ENCODE assay signal across 8 cellular contexts in the genomic region with DNA sequence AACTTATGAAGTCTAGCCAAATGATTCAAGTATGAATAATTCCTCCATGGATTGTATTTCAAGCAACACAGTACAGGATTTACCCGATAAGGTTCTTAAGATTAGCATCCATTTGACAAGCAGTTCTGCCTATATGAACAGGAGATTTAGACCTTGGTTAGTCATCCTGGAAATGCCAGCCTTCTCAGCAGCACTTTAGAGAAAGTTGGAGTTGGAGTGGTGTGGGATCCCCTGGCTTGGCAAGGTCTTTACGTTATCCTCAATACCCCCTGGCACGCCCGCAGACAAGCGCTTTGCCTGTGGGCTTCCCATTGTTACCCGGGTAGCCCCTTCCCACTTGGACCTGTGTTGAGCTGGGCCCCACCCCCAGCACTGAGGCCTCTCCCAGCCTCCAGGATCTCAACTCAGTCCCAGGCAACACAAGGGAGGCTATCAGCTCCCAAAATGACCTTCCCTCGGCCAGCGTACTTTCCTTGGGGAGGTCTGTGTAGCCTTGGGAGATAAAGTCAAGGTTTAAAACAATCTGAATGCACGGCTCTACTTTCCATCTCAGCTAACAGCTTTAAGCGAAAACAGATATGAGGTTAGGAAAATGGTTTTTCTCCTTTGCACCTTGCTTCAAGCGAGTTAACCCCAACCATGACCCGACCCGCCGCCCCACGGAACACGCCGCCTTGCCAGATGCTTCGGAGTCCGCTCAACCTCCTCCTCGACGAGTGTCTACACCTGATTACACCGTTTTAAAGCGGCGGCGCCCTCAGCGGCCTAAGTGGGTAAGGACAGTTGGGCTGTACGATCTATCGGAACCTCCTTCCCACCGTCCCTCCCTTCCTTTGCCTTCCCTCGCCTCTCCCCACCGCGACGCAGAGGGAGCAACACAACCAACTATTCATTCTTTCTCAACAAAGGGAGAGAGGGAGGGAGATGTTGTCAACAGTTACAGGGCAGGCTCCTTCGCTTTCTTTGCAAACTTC. TPM values are rescaled to one million over a fixed set of nuclear protein-coding genes. Genes with fewer than 3 reads are reported as not detected.
DNase-seq lines count a peak whose midpoint lies in the region; ATAC-seq, FAIRE-seq and TF ChIP-seq lines count a peak whose summit lies in the region.

No MANE protein-coding gene starts in this region.

- H3K27ac ChIP-seq in GM12878 (ENCODE audit: control insufficient read depth, insufficient read depth) (no peak overlapping the region), prostate gland (peak overlapping the region; percentile 79 to 90)

- ATAC-seq in HG03354 (IDR thresholded peaks at IDR 0.05; ENCODE audit: poor library complexity, severe bottlenecking, unreplicated experiment) (peak; percentile 80), GM12878 (peak; percentile 82)

- peak overlapping the region; percentile 58; the same call in 1 of the 2 replicates for H3K9ac ChIP-seq in GM12878 (ENCODE audit: control insufficient read depth, insufficient read depth, low read length)

- DNase-seq in Caki2 (ENCODE audit: low read depth) (peak; percentile 86), GM19240 (ENCODE audit: insufficient read length, low spot score) (peak; percentile 81), RKO (ENCODE audit: low spot score) (peak; percentile 80), GM12878 (ENCODE audit: low read depth, low spot score) (no peak), hippocampal formation (lab: John Stamatoyannopoulos, UW) (peak; percentile 58 to 64), prostate gland (ENCODE audit: low spot score) (peak; percentile 90), NK-92 (lab: John Stamatoyannopoulos, UW; ENCODE audit: unreplicated experiment) (no peak)

- peak overlapping the region; percentile 87 for H3K4me3 ChIP-seq in GM12878
- H3K4me3 ChIP-seq in prostate gland, result peak overlapping the region; percentile 50 to 68

- H3K79me2 ChIP-seq in GM12878 (ENCODE audit: control insufficient read depth, insufficient read depth, low read length), result no peaks in the 10 kb centered on the region

- no TSS peak for BruUV-seq in GM12878 (replicated peaks; lab: Mats Ljungman, UMichigan)

- H3K4me1 ChIP-seq in GM12878 (ENCODE audit: control insufficient read depth, insufficient read depth, low read length) (peaks cover 9% of the 10 kb centered on the region; the same call in 1 of the 2 replicates), prostate gland (replicated peaks) (no peaks in the 10 kb centered on the region)

- intact Hi-C loops in GM12878 (cut with micrococcal nuclease; ENCODE audit: unreplicated experiment) (loop anchor here (2.0 kb wide), 1 partner anchor 24 kb away; no protein-coding TSS in a partner anchor), prostate gland (cut with DNase I) (loop anchor here (2.0 to 10.0 kb wide), 3 partner anchors 50 to 236 kb away; a partner anchor contains a TSS)

- TF ChIP-seq RAD21 in GM12878 (IDR thresholded peaks at IDR 0.05; ENCODE audit: insufficient read depth, low read depth, low read length), result peak; percentile 51; the same call in 1 of the 2 replicates

- CTCF ChIA-PET in GM12878 (lab: Yijun Ruan, JAX), result interaction anchor here (1.0 to 5.2 kb wide), 9 partner anchors 10 to 134 kb away, joined by 3 to 30 read pairs (median 7); no protein-coding TSS in a partner anchor

- SMC1A ChIA-PET in GM12878 (lab: Charles Lee; ENCODE audit: uncharacterized antibody, unreplicated experiment), result interaction anchor here (0.7 to 5.4 kb wide), 13 partner anchors 9 to 165 kb away, joined by 3 to 27 read pairs (median 4); no protein-coding TSS in a partner anchor

- TF ChIP-seq EP300 in GM12878 (IDR thresholded peaks at IDR 0.05; ENCODE audit: borderline replicate concordance in 1 of 2, control insufficient read depth in 1 of 2, low read depth in 2 of 2, low read length in 2 of 2), result no peak

- POLR2A ChIA-PET in GM12878 (lab: Charles Lee), result interaction anchor here (1.2 to 2.1 kb wide), 5 partner anchors 10 to 72 kb away, joined by 3 to 11 read pairs (median 4); no protein-coding TSS in a partner anchor

- peak overlapping the region; percentile 100 for H3K4me2 ChIP-seq in GM12878 (ENCODE audit: control insufficient read depth, insufficient read depth)

- no peak for FAIRE-seq in GM12878 (lab: Jason Lieb, UNC)

- TF ChIP-seq CTCF in GM12878 (IDR thresholded peaks at IDR 0.05 in 2 of 3, conservative IDR thresholded peaks at IDR 0.05 in 1 of 3; ENCODE audit: control insufficient read depth in 2 of 3, extremely low read depth in 1 of 3, insufficient read depth in 1 of 3, low read depth in 3 of 3, low read length in 3 of 3) (peak; percentile 46 to 66 (median 52); a peak in 5 of 6 replicates), prostate gland (IDR thresholded peaks at IDR 0.05) (peak in 3 of 4 experiments; percentile 21 to 82 (median 76))

- TF ChIP-seq POLR2A in GM12878 (IDR thresholded peaks at IDR 0.05; ENCODE audit: low read depth, low read length) (no peak), prostate gland (IDR thresholded peaks at IDR 0.05) (peak; percentile 78)

- 4% methylated on average over 30 of the region's 34 CpGs for WGBS in GM12878 (ENCODE audit: insufficient coverage, insufficient replicate concordance, low lambda C conversion rate, missing lambda C conversion rate)
- 13% methylated on average over 34 of the region's 34 CpGs for WGBS in prostate gland

- in situ Hi-C loops in Caki2 (cut with HindIII; ENCODE audit: low pct_unique_long_range_greater_than_20kb, low sequenced_read_pairs), result no loop called here
- in situ Hi-C loops in GM12878 (cut with MboI), result no loop called here

- RAD21 ChIA-PET in GM12878 (lab: Charles Lee; ENCODE audit: unreplicated experiment), result interaction anchor here (1.0 to 5.7 kb wide), 10 partner anchors 9 to 133 kb away, joined by 4 to 24 read pairs (median 6); no protein-coding TSS in a partner anchor

- H3K9me3 ChIP-seq in GM12878 (replicated peaks; ENCODE audit: control insufficient read depth, insufficient read depth, low read length) (no peaks in the 10 kb centered on the region), prostate gland (no peaks in the 10 kb centered on the region)

- peaks cover 0 to 4% of the 10 kb centered on the region in 2 experiments; a peak in 2 of 4 replicates for H3K27me3 ChIP-seq in GM12878 (replicated peaks in 1 of 2; ENCODE audit: control insufficient read depth in 2 of 2, insufficient read depth in 2 of 2, low read length in 1 of 2)
- H3K27me3 ChIP-seq in prostate gland (replicated peaks; ENCODE audit: insufficient read depth), result no peaks in the 10 kb centered on the region

- H3K36me3 ChIP-seq in GM12878 (ENCODE audit: control insufficient read depth in 2 of 2, insufficient read depth in 2 of 2, low read length in 1 of 2), result no peaks in the 10 kb centered on the region
- no peaks in the 10 kb centered on the region for H3K36me3 ChIP-seq in prostate gland

- no peaks in the 10 kb centered on the region; the same call in 1 of the 2 replicates for H4K20me1 ChIP-seq in GM12878 (ENCODE audit: control insufficient read depth, insufficient read depth)

- peak overlapping the region; percentile 47 for H2AFZ ChIP-seq in GM12878 (ENCODE audit: control insufficient read depth, low read depth, low read length)

TF ChIP-seq in GM12878, 131 proteins besides CTCF, POLR2A, EP300 and RAD21 (continues in another document):
- TF ChIP-seq NR2C1 (IDR thresholded peaks at IDR 0.05) (no peak), MYB (IDR thresholded peaks at IDR 0.05; ENCODE audit: borderline replicate concordance, low read depth, low read length) (no peak), NBN (IDR thresholded peaks at IDR 0.05) (0 out of 2 replicates have a peak, but pooled peaks have one; percentile 30), CBX5 (IDR thresholded peaks at IDR 0.05; ENCODE audit: low read depth) (0 out of 2 replicates have a peak, but pooled peaks have one; percentile 59), POLR2AphosphoS2 (IDR thresholded peaks at IDR 0.05; ENCODE audit: low read depth, low read length) (no peak), SIN3A (IDR thresholded peaks at IDR 0.05; ENCODE audit: low read depth, low read length) (no peak), HDAC6 (IDR thresholded peaks at IDR 0.05; ENCODE audit: unreplicated experiment) (no peak), IKZF1 (conservative IDR thresholded peaks at IDR 0.05) (peak; percentile 28; the same call in 1 of the 2 replicates), SMARCA5 (IDR thresholded peaks at IDR 0.05) (0 out of 2 replicates have a peak, but pooled peaks have one; percentile 27), IKZF2 (IDR thresholded peaks at IDR 0.05) (peak in 1 of 2 experiments; percentile 20; a peak in 2 of 4 replicates)
- TF ChIP-seq, protein P1, sequence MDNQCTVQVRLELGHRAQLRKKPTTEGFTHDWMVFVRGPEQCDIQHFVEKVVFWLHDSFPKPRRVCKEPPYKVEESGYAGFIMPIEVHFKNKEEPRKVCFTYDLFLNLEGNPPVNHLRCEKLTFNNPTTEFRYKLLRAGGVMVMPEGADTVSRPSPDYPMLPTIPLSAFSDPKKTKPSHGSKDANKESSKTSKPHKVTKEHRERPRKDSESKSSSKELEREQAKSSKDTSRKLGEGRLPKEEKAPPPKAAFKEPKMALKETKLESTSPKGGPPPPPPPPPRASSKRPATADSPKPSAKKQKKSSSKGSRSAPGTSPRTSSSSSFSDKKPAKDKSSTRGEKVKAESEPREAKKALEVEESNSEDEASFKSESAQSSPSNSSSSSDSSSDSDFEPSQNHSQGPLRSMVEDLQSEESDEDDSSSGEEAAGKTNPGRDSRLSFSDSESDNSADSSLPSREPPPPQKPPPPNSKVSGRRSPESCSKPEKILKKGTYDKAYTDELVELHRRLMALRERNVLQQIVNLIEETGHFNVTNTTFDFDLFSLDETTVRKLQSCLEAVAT (IDR thresholded peaks at IDR 0.05), result 0 out of 2 replicates have a peak, but pooled peaks have one; percentile 42

RNA-seq across cellular contexts. Expression of a gene that starts 1.2 kb away (rescaled TPM):
- total RNA-seq in Caki2 (2014; rRNA removed; shearing (Covaris generic); ENCODE audit: low replicate concordance), result 30.3 and 37.5 TPM in 2 replicates
- total RNA-seq in GM12878 (2013; cell fraction: nucleolus; rRNA removed), result 4.3 and 5.1 TPM in 2 replicates
- total RNA-seq in GM12878 (2014; rRNA removed) (3.1 and 4.0 TPM in 2 replicates), GM12878 (2014; rRNA removed; fragmentation: Illumina TruSeq; extraction: Trizol) (1.5 and 1.8 TPM in 2 replicates), GM12878 (2021) (2.7 and 3.8 TPM in 2 replicates), prostate gland (10 to 100 TPM; 22.9 to 52.8 TPM)
- 2.5 TPM for polyA plus RNA-seq in GM12878 (2011; ENCODE audit: low read depth)
- polyA plus RNA-seq in GM12878 (2011; rRNA removed) (3.4 and 6.6 TPM in 2 replicates), GM12878 (2014; fragmentation: Illumina TruSeq; extraction: Trizol) (3.2 and 3.4 TPM in 2 replicates), GM12878 (2014; fragmentation: Nextera tagmentation; extraction: Ambion mirVana) (1 to 10 TPM; 1.4 to 1.7 TPM), GM12878 (2014; rRNA removed) (1.7 and 2.3 TPM in 2 replicates), GM12878 (2016; fragmentation: Nextera tagmentation; extraction: Ambion mirVana) (1 to 10 TPM; 1.3 to 1.6 TPM)
- 6.1 TPM in 2 replicates for polyA plus RNA-seq in GM12878 (2011; cell fraction: cytosol; rRNA removed)
- 10.3 and 15.7 TPM in 2 replicates for polyA plus RNA-seq in GM12878 (2011; cell fraction: nucleus; rRNA removed)
- 3.5 TPM in 2 replicates for polyA plus RNA-seq in GM12878 (2012)
- polyA minus RNA-seq in GM12878 (2011; rRNA and poly(A)+ RNA removed), result 7.6 and 11.6 TPM in 2 replicates
- polyA minus RNA-seq in GM12878 (2011; cell fraction: cytosol; rRNA and poly(A)+ RNA removed), result 4.0 and 6.3 TPM in 2 replicates
- polyA minus RNA-seq in GM12878 (2011; cell fraction: nucleus; rRNA and poly(A)+ RNA removed), result 5.8 and 17.8 TPM in 2 replicates

Comparison
In these comparisons a context has a peak if more than half of its experiments do, and no peak if none do; other contexts are left out.
1. DNase-seq: peak in Caki2 (single experiment), GM19240 (single experiment), RKO (single experiment), hippocampal formation (2 of 2) and prostate gland (single experiment); none in GM12878 (single experiment) and NK-92 (single experiment).